Comparison of ENCODE assay signal across 8 cellular contexts in genomic region chr14:73743431-73743931, GRCh38. TPM values are rescaled to one million over a fixed set of nuclear protein-coding genes. Genes with fewer than 3 reads are reported as not detected.
DNase-seq lines count a peak whose midpoint lies in the region; ATAC-seq and TF ChIP-seq lines count a peak whose summit lies in the region.

No MANE protein-coding gene starts in this region.

- H3K27ac Mint-ChIP-seq in GM23338: 0 out of 2 replicates have a peak overlapping the region, but pooled peaks have one; percentile 56
- H3K27ac Mint-ChIP-seq in activated naive CD8-positive, alpha-beta T cell: peak overlapping the region; percentile 93

- POLR2A ChIA-PET in PC-9 (lab: Charles Lee; ENCODE audit: unreplicated experiment): no interaction called here

- H3K4me2 ChIP-seq in GM23338 (no peak overlapping the region), PC-9 (peak overlapping the region; percentile 88)

- no peak for ATAC-seq in GM23338
- ATAC-seq in lower lobe of right lung: peak; percentile 7 to 29
- ATAC-seq in thoracic aorta (ENCODE audit: insufficient number of reproducible peaks, low FRiP score, low read depth): no peak

- H4K20me1 ChIP-seq in GM23338 (replicated peaks; ENCODE audit: insufficient read depth): peaks cover 5% of the 10 kb centered on the region; the same call in 1 of the 2 replicates
- peaks cover 18% of the 10 kb centered on the region for H4K20me1 ChIP-seq in PC-9 (ENCODE audit: insufficient read depth)

- peaks cover 16% of the 10 kb centered on the region for H3K27me3 Mint-ChIP-seq in GM23338 (ENCODE audit: insufficient read depth, low read depth, poor library complexity)
- no peaks in the 10 kb centered on the region for H3K27me3 Mint-ChIP-seq in activated naive CD8-positive, alpha-beta T cell

- H2AFZ ChIP-seq in GM23338: no peak overlapping the region
- H2AFZ ChIP-seq in PC-9: no peak overlapping the region

- peaks cover 38% of the 10 kb centered on the region for H3K4me1 ChIP-seq in GM23338 (ENCODE audit: insufficient read depth)
- H3K4me1 ChIP-seq in PC-9 (replicated peaks; ENCODE audit: insufficient read depth): peaks cover 92% of the 10 kb centered on the region
- H3K4me1 ChIP-seq in lower lobe of right lung: peaks cover 100% of the 10 kb centered on the region
- peaks cover 78 to 100% of the 10 kb centered on the region in 2 donors for H3K4me1 ChIP-seq in thoracic aorta (ENCODE audit: control insufficient read depth in 1 of 2, low read depth in 2 of 2)

- CTCF ChIA-PET in PC-9 (lab: Charles Lee): no interaction called here

- H3K27ac ChIP-seq in GM23338 (ENCODE audit: low read depth): no peak overlapping the region
- peak overlapping the region; percentile 90 for H3K27ac ChIP-seq in PC-9
- peak overlapping the region; percentile 87 for H3K27ac ChIP-seq in lower lobe of right lung
- H3K27ac ChIP-seq in thoracic aorta: peak overlapping the region; percentile 30 to 73

- H3K4me3 Mint-ChIP-seq in GM23338: no peak overlapping the region; the same call in 2 of the 3 replicates
- peak overlapping the region; percentile 84 for H3K4me3 Mint-ChIP-seq in activated naive CD8-positive, alpha-beta T cell

- H3K27me3 ChIP-seq in GM23338 (ENCODE audit: insufficient read depth): no peaks in the 10 kb centered on the region
- no peaks in the 10 kb centered on the region for H3K27me3 ChIP-seq in PC-9 (ENCODE audit: insufficient read depth, low read depth)
- no peaks in the 10 kb centered on the region for H3K27me3 ChIP-seq in lower lobe of right lung (ENCODE audit: low read depth)
- no peaks in the 10 kb centered on the region for H3K27me3 ChIP-seq in thoracic aorta (replicated peaks; ENCODE audit: insufficient read depth)

- H3K9me2 ChIP-seq in GM23338 (ENCODE audit: insufficient read depth) (no peaks in the 10 kb centered on the region), PC-9 (ENCODE audit: insufficient read depth) (no peaks in the 10 kb centered on the region)

- TF ChIP-seq CTCF in GM23338 (conservative IDR thresholded peaks at IDR 0.05; ENCODE audit: low read depth in 2 of 2) (no peak), PC-9 (conservative IDR thresholded peaks at IDR 0.05) (no peak), lower lobe of right lung (IDR thresholded peaks at IDR 0.05) (no peak), thoracic aorta (IDR thresholded peaks at IDR 0.05) (no peak)

- no TSS peak for BruUV-seq in PC-9 (replicated peaks; lab: Mats Ljungman, UMichigan)

- H3K4me1 Mint-ChIP-seq in GM23338: peaks cover 62% of the 10 kb centered on the region
- H3K4me1 Mint-ChIP-seq in activated naive CD8-positive, alpha-beta T cell (ENCODE audit: low read depth): peaks cover 88% of the 10 kb centered on the region

- H3K79me2 ChIP-seq in GM23338 (replicated peaks; ENCODE audit: insufficient read depth) (peaks cover 18% of the 10 kb centered on the region), PC-9 (ENCODE audit: low read depth) (peaks cover 92% of the 10 kb centered on the region)

- H3K36me3 Mint-ChIP-seq in GM23338 (ENCODE audit: low read depth): no peaks in the 10 kb centered on the region; the same call in 2 of the 3 replicates
- no peaks in the 10 kb centered on the region for H3K36me3 Mint-ChIP-seq in activated naive CD8-positive, alpha-beta T cell

- no peaks in the 10 kb centered on the region for H3K36me3 ChIP-seq in GM23338 (ENCODE audit: insufficient read depth)
- no peaks in the 10 kb centered on the region for H3K36me3 ChIP-seq in PC-9 (ENCODE audit: low read depth)
- H3K36me3 ChIP-seq in lower lobe of right lung: peaks cover 16% of the 10 kb centered on the region
- peaks cover 8% of the 10 kb centered on the region for H3K36me3 ChIP-seq in thoracic aorta

- H3K4me3 ChIP-seq in GM23338 (no peak overlapping the region), PC-9 (no peak overlapping the region), lower lobe of right lung (no peak overlapping the region), thoracic aorta (peak overlapping the region; percentile 2)

- H3K9me3 Mint-ChIP-seq in GM23338: no peaks in the 10 kb centered on the region
- H3K9me3 Mint-ChIP-seq in activated naive CD8-positive, alpha-beta T cell (ENCODE audit: low read depth): no peaks in the 10 kb centered on the region

- H3F3A ChIP-seq in GM23338 (replicated peaks; ENCODE audit: low read depth): peaks cover 9% of the 10 kb centered on the region; the same call in 1 of the 2 replicates
- peaks cover 50% of the 10 kb centered on the region for H3F3A ChIP-seq in PC-9 (ENCODE audit: insufficient read depth, low read depth)

- intact Hi-C loops in PC-9 (cut with micrococcal nuclease; ENCODE audit: unreplicated experiment) (loop anchor here (5.0 kb wide), 3 partner anchors 44 to 144 kb away; partner anchors contain the start of gene ZNF410), lower lobe of right lung (cut with DNase I) (no loop called here)

- H3K9me3 ChIP-seq in PC-9 (ENCODE audit: insufficient read depth, low read depth) (no peaks in the 10 kb centered on the region), lower lobe of right lung (no peaks in the 10 kb centered on the region), thoracic aorta (no peaks in the 10 kb centered on the region)

- DNase-seq in COLO668 (lab: John Stamatoyannopoulos, UW; ENCODE audit: unreplicated experiment): peak; percentile 53
- DNase-seq in GM23338 (ENCODE audit: low spot score): no peak
- DNase-seq in PC-9: no peak
- peak; percentile 77 for DNase-seq in lower lobe of right lung
- no peak for DNase-seq in thoracic aorta (ENCODE audit: low spot score)
- no peak for DNase-seq in OCI-M2 (lab: John Stamatoyannopoulos, UW; ENCODE audit: unreplicated experiment)
- no peak for DNase-seq in T1000 (lab: John Stamatoyannopoulos, UW)

TF ChIP-seq in GM23338, 12 proteins besides CTCF, POLR2A, EP300 and RAD21 (continues in another document):
- TF ChIP-seq ZNF114 (CRISPR knock-in tag; IDR thresholded peaks at IDR 0.05) (no peak), ZNF331 (CRISPR knock-in tag; IDR thresholded peaks at IDR 0.05; ENCODE audit: low read depth) (no peak), POLR2AphosphoS5 (IDR thresholded peaks at IDR 0.05; ENCODE audit: low read depth) (no peak)
- TF ChIP-seq, protein P1, sequence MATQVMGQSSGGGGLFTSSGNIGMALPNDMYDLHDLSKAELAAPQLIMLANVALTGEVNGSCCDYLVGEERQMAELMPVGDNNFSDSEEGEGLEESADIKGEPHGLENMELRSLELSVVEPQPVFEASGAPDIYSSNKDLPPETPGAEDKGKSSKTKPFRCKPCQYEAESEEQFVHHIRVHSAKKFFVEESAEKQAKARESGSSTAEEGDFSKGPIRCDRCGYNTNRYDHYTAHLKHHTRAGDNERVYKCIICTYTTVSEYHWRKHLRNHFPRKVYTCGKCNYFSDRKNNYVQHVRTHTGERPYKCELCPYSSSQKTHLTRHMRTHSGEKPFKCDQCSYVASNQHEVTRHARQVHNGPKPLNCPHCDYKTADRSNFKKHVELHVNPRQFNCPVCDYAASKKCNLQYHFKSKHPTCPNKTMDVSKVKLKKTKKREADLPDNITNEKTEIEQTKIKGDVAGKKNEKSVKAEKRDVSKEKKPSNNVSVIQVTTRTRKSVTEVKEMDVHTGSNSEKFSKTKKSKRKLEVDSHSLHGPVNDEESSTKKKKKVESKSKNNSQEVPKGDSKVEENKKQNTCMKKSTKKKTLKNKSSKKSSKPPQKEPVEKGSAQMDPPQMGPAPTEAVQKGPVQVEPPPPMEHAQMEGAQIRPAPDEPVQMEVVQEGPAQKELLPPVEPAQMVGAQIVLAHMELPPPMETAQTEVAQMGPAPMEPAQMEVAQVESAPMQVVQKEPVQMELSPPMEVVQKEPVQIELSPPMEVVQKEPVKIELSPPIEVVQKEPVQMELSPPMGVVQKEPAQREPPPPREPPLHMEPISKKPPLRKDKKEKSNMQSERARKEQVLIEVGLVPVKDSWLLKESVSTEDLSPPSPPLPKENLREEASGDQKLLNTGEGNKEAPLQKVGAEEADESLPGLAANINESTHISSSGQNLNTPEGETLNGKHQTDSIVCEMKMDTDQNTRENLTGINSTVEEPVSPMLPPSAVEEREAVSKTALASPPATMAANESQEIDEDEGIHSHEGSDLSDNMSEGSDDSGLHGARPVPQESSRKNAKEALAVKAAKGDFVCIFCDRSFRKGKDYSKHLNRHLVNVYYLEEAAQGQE (IDR thresholded peaks at IDR 0.05; ENCODE audit: unreplicated experiment): no peak

RNA-seq across cellular contexts. Expression of gene PNMA1, which starts 29.3 kb away (rescaled TPM):
- total RNA-seq in GM23338 (2014; rRNA removed; shearing (Covaris generic)): 32.9 and 35.6 TPM in 2 replicates
- 18.2 and 19.6 TPM in 2 replicates for polyA plus RNA-seq in GM23338 (2016; fragmentation: Nextera tagmentation; extraction: Ambion mirVana)
- total RNA-seq in PC-9 (2021) (13.6 and 16.8 TPM in 2 replicates), lower lobe of right lung (24.4 TPM), thoracic aorta (10 to 100 TPM; 27.3 to 37.4 TPM)

Comparison
In these comparisons a context has a peak if more than half of its experiments do, and no peak if none do; other contexts are left out.
1. DNase-seq: peak in COLO668 (single experiment) and lower lobe of right lung (single experiment); none in GM23338 (single experiment), PC-9 (0 of 2), thoracic aorta (single experiment), OCI-M2 (single experiment) and T1000 (single experiment).
2. ATAC-seq: peak in lower lobe of right lung (2 of 2); none in GM23338 (single experiment) and thoracic aorta (single experiment).